Comparison of ENCODE assay signal across 8 cellular contexts in genomic region chrX:49627030-49627777, GRCh38. TPM values are rescaled to one million over a fixed set of nuclear protein-coding genes. Genes with fewer than 3 reads are reported as not detected.
DNase-seq lines count a peak whose midpoint lies in the region; ATAC-seq lines count a peak whose summit lies in the region.

No MANE protein-coding gene starts in this region.

- no peak overlapping the region for H3K4me2 ChIP-seq in mesendoderm (ENCODE audit: low read length)

- no peak overlapping the region for H3K56ac ChIP-seq in mesendoderm (ENCODE audit: low read length)

- H3K18ac ChIP-seq in mesendoderm (ENCODE audit: low read length) = no peak overlapping the region

- H3K9ac ChIP-seq in HUES6 (ENCODE audit: low read length) (no peak overlapping the region), mesendoderm (ENCODE audit: low read length) (no peak overlapping the region)

- no peak overlapping the region for H3K23ac ChIP-seq in mesendoderm (ENCODE audit: low read length)

- no peaks in the 10 kb centered on the region for H3K79me1 ChIP-seq in mesendoderm (ENCODE audit: low read length)

- peak; percentile 11 for DNase-seq in CMK (ENCODE audit: low read depth)
- DNase-seq in activated T-helper 9 cell treated with anti-CD3 and anti-CD28 coated beads, Interleukin-2, amount 50 U/mL, for 16 hours (ENCODE audit: low read depth) = peak; percentile 13
- DNase-seq in mesendoderm = peak; percentile 46
- DNase-seq in NCI-H2029 treated with DMSO at 0.1 percent for 48 hours (lab: John Stamatoyannopoulos, UW) = no peak

- H3K4me3 ChIP-seq in HUES6 (ENCODE audit: low read depth, low read length) (peak overlapping the region; percentile 17; the same call in 1 of the 2 replicates), mesendoderm (ENCODE audit: low read length) (no peak overlapping the region)

- peaks cover 25% of the 10 kb centered on the region for H3K9me3 ChIP-seq in HUES6 (ENCODE audit: control insufficient read depth, insufficient read depth, low read depth, low read length)

- no CpG with 5 or more reads among the region's 36 CpGs for WGBS in mesendoderm (ENCODE audit: extremely low coverage, insufficient coverage, low lambda C conversion rate)

- H2AK5ac ChIP-seq in mesendoderm (ENCODE audit: low read length) = no peak overlapping the region

- no peak overlapping the region for H3K4ac ChIP-seq in mesendoderm (ENCODE audit: low read depth, low read length)

- ATAC-seq in GM21381 (IDR thresholded peaks at IDR 0.05; ENCODE audit: unreplicated experiment) (no peak), HG03039 (IDR thresholded peaks at IDR 0.05; ENCODE audit: unreplicated experiment) (no peak), HG02588 (IDR thresholded peaks at IDR 0.05; ENCODE audit: unreplicated experiment) (no peak)

- H2BK120ac ChIP-seq in mesendoderm (ENCODE audit: low read depth, low read length) = no peak overlapping the region

- no peaks in the 10 kb centered on the region for H3K27me3 ChIP-seq in HUES6 (ENCODE audit: control insufficient read depth, insufficient read depth, low read length)
- no peaks in the 10 kb centered on the region for H3K27me3 ChIP-seq in mesendoderm (ENCODE audit: insufficient read depth, low read length, poor library complexity)

- H3K4me1 ChIP-seq in HUES6 (ENCODE audit: control insufficient read depth, insufficient read depth, low read length) (no peaks in the 10 kb centered on the region), mesendoderm (ENCODE audit: control insufficient read depth, low read depth, low read length) (no peaks in the 10 kb centered on the region)

- H2BK5ac ChIP-seq in mesendoderm (ENCODE audit: low read length) = no peak overlapping the region

- H3K36me3 ChIP-seq in HUES6 (ENCODE audit: control insufficient read depth, insufficient read depth, low read length) = no peaks in the 10 kb centered on the region
- no peaks in the 10 kb centered on the region for H3K36me3 ChIP-seq in mesendoderm (ENCODE audit: control insufficient read depth, insufficient read depth, low read length)

- H4K5ac ChIP-seq in mesendoderm (ENCODE audit: low read length) = no peak overlapping the region

- H3K79me2 ChIP-seq in mesendoderm (ENCODE audit: control insufficient read depth, insufficient read depth, low read length) = no peaks in the 10 kb centered on the region

- H2BK15ac ChIP-seq in mesendoderm (replicated peaks; ENCODE audit: low read depth) = no peak overlapping the region

- no peak overlapping the region for H4K8ac ChIP-seq in mesendoderm (ENCODE audit: low read depth, low read length)

- H3K27ac ChIP-seq in HUES6 (ENCODE audit: low read depth, low read length) = no peak overlapping the region
- no peak overlapping the region for H3K27ac ChIP-seq in mesendoderm (ENCODE audit: low read depth, low read length)

RNA-seq across cellular contexts. Expression of gene GAGE1, which starts 28.4 kb away (rescaled TPM):
- polyA plus RNA-seq in mesendoderm (2013, experiment 1 of 2) = not detected
- polyA plus RNA-seq in mesendoderm (2013, experiment 2 of 2) = not detected

RNA-seq across cellular contexts. Expression of gene GAGE2A, which starts 37.9 kb away (rescaled TPM):
- polyA plus RNA-seq in mesendoderm (2013, experiment 1 of 2) = not detected
- not detected for polyA plus RNA-seq in mesendoderm (2013, experiment 2 of 2)

RNA-seq across cellular contexts. Expression of gene GAGE12H, which starts 47.5 kb away (rescaled TPM):
- not detected for polyA plus RNA-seq in mesendoderm (2013, experiment 1 of 2)
- polyA plus RNA-seq in mesendoderm (2013, experiment 2 of 2) = not detected

RNA-seq across cellular contexts. Expression of gene GAGE12G, which starts 57.0 kb away (rescaled TPM):
- not detected for polyA plus RNA-seq in mesendoderm (2013, experiment 1 of 2)
- not detected for polyA plus RNA-seq in mesendoderm (2013, experiment 2 of 2)
